ENCODE assay signal across 1 cellular context in the genomic region with DNA sequence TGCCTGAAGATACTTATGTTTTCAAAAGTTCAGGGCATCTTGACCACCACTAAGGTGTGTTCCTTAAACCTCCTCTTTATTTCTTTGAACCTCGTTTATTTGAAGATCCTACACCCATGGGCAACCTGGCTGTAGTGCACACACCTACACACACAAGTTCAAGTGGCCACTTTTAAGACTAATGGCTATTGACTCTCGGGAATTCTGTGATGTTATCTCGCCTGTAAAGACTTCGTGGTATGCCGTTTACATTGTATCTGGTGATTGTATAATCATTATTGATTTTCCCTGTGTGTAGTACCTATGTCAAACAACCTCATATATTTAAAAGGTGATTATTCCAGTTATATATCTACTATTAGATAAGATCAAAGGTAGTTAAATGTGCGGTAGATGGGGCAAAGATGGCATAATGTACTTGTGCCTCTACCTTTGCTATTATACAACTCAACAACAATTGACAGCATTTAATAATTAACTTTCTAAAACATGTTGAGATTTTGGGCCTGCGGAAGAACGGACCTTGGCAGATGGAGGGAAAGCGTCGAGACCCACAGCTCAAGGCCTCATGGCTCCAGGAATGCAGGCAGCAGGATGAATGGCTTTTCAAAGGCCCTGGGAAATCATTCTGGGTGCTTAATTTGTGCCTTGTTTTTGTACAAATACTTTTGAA.
A peak's percentile ranks its signal among the peaks of the same experiment; 100 is the strongest.
TF ChIP-seq lines count a peak whose summit lies in the region.

No MANE protein-coding gene starts in this region.

TF ChIP-seq in H1, 55 proteins besides CTCF, POLR2A, EP300 and RAD21:
- TF ChIP-seq CBX5 (IDR thresholded peaks at IDR 0.05; ENCODE audit: low read depth, low read length), result no peak
- TF ChIP-seq, protein P1, sequence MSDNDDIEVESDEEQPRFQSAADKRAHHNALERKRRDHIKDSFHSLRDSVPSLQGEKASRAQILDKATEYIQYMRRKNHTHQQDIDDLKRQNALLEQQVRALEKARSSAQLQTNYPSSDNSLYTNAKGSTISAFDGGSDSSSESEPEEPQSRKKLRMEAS (IDR thresholded peaks at IDR 0.05), result peak; percentile 52; the same call in 1 of the 2 replicates
- TF ChIP-seq TEAD4 (IDR thresholded peaks at IDR 0.05; ENCODE audit: low read depth, low read length), result no peak
- TF ChIP-seq E2F6 (IDR thresholded peaks at IDR 0.05), result peak; percentile 79
